Comparison of ENCODE assay signal across 8 cellular contexts in the genomic region with DNA sequence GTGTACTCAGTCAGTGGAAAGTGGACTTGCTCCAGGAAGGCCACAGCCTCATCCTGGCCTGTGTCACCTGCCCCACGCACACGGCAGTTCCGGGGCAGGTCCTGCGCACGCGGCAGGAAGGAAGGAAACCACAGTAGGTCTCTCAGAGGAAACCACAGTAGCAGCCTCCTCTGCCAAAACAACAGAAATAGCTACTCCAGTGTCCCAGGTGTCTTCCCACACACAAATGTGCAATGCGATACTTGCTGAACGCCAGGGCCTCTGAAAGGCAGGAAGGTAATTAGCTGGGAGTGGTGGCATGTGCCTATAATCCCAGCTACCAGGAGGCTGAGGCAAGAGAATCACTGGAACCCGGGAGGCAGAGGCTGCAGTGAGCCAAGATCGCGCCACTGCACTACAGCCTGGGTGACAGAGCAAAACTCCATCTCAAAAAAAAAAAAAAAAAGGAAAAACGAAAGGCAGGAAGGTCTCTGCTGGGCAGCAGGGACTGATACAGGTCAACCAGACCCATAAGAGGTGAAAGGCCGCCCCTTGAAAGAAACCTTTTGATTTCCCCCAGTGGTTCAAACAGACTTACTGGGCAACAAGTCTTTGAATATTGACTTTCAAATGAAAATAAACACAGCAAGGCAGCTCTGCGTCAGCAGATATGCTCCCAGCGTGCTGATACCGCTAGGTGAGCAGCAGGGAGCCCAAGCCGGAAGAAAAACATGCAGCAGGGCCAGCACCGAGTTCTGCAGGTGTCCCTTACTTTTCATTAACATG.
A peak's percentile ranks its signal among the peaks of the same experiment; 100 is the strongest.
DNase-seq lines count a peak whose midpoint lies in the region; ATAC-seq and TF ChIP-seq lines count a peak whose summit lies in the region.

No MANE protein-coding gene starts in this region.

- ATAC-seq in GM18505 (IDR thresholded peaks at IDR 0.05; ENCODE audit: unreplicated experiment) = peak; percentile 94

- CTCF ChIA-PET in HEK293T (lab: Yijun Ruan, JAX) = no interaction called here

- no peaks in the 10 kb centered on the region for H3K4me1 ChIP-seq in rectal smooth muscle tissue (ENCODE audit: control insufficient read depth, insufficient read depth, low read length)

- TF ChIP-seq POLR2A in GM18505 (IDR thresholded peaks at IDR 0.05; ENCODE audit: borderline replicate concordance, extremely low read depth, insufficient read depth, insufficient read length) = peak; percentile 39

- H3K27me3 ChIP-seq in rectal smooth muscle tissue (ENCODE audit: control insufficient read depth, insufficient read depth, low read length) = no peaks in the 10 kb centered on the region

- POLR2A ChIA-PET in HEK293T (lab: Yijun Ruan, JAX) = interaction anchor here (0.6 kb wide), 1 partner anchor 79 kb away, joined by 3 read pairs; no protein-coding TSS in a partner anchor

- DNase-seq in HEK293T (ENCODE audit: extremely low spot score) (peak; percentile 21), NCI-H2107 (lab: John Stamatoyannopoulos, UW) (peak; percentile 33), D341Med (ENCODE audit: low spot score) (no peak), nucleus accumbens (lab: John Stamatoyannopoulos, UW) (no peak), DMS79 treated with DMSO at 0.1 percent for 48 hours (lab: John Stamatoyannopoulos, UW) (no peak)
- peak; percentile 32 for DNase-seq in activated gamma-delta T cell treated with anti-CD3 and anti-CD28 coated beads, Interleukin-2, amount 50 U/mL, for 16 hours (ENCODE audit: low read depth)

- no peak overlapping the region for H3K27ac ChIP-seq in rectal smooth muscle tissue (ENCODE audit: low read depth, low read length)

- H3K4me3 ChIP-seq in rectal smooth muscle tissue (ENCODE audit: low read length) = no peak overlapping the region

- peaks cover 3% of the 10 kb centered on the region for H3K36me3 ChIP-seq in rectal smooth muscle tissue (ENCODE audit: control insufficient read depth, insufficient read depth, low read length)

- peak overlapping the region; percentile 2 for H3K9ac ChIP-seq in rectal smooth muscle tissue (ENCODE audit: low read length)

TF ChIP-seq in HEK293T, 16 proteins besides CTCF, POLR2A, EP300 and RAD21:
- TF ChIP-seq ZNF384 (IDR thresholded peaks at IDR 0.05) = peak; percentile 68; the same call in 1 of the 2 replicates
- no peak for TF ChIP-seq CTBP1 (IDR thresholded peaks at IDR 0.05; ENCODE audit: borderline replicate concordance)
- TF ChIP-seq FOXK2 (IDR thresholded peaks at IDR 0.05) = no peak

Comparison
In these comparisons a context has a peak if more than half of its experiments do, and no peak if none do; other contexts are left out.
1. DNase-seq: peak in HEK293T (single experiment), NCI-H2107 (single experiment) and activated gamma-delta T cell treated with anti-CD3 and anti-CD28 coated beads, Interleukin-2, amount 50 U/mL, for 16 hours (single experiment); none in D341Med (single experiment), nucleus accumbens (0 of 56) and DMS79 treated with DMSO at 0.1 percent for 48 hours (single experiment).